ENCODE assay signal across 10 cellular contexts in the genomic region with DNA sequence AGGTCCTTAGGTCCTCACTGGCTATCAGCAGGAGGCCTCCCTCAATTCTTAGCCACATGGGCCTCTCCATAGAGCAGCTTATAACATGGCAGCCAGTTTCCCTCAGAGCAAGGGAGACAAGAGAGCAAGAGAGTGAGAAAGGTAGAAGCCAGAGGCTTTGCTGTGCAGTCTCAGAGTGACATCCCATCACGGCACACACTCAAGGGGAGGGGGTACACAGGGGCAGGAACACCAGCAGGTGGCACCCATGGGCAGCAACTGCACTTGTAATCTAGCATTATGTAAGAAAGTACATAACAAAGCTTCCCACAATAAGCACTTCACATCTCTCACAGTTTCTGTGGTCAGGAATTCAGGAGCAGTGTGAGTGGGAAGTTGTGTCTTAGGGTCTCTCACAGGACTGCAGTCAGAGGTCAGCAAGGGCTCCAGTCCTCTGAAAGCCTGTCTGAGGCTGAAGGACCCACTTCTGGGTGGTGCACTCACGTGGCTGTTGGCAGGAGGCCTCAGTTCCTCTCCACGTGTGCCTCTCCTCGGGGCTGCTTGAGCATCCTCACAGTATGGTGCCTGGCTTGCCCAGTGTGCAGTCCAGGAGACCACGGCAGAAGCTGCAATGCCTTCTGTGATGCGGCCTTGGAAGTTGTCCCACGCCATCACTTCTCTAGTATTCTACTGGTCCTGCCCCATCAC.
DNase-seq lines count a peak whose midpoint lies in the region; ATAC-seq, FAIRE-seq and TF ChIP-seq lines count a peak whose summit lies in the region.
"Had no signal": no experiment of that assay in that cellular context is flagged by ENCODE, and none has a peak within 500 bp of the region (broad histone marks: within the 10 kb centered on the region; RNA-seq: fewer than 3 reads in every experiment).

No MANE protein-coding gene starts in this region.

- H3K9ac ChIP-seq in KMS-11: no peak overlapping the region
- no peak overlapping the region for H3K9ac ChIP-seq in GM12878 (ENCODE audit: control insufficient read depth, insufficient read depth, low read length)

- no peak for FAIRE-seq in GM12878 (lab: Jason Lieb, UNC)

- WGBS in GM12878 (ENCODE audit: insufficient coverage, insufficient replicate concordance, low lambda C conversion rate, missing lambda C conversion rate): 37% methylated on average over 7 of the region's 7 CpGs

- H4K20me1 ChIP-seq in KMS-11 (ENCODE audit: insufficient read depth) (no peaks in the 10 kb centered on the region), GM12878 (ENCODE audit: control insufficient read depth, insufficient read depth) (no peaks in the 10 kb centered on the region), osteoblast (ENCODE audit: insufficient read depth, low read length) (no peaks in the 10 kb centered on the region)

- TF ChIP-seq CTCF in KMS-11 (conservative IDR thresholded peaks at IDR 0.05; ENCODE audit: low read depth, low read length): no peak
- peak; percentile 16 to 35 (median 19); a peak in 3 of 6 replicates for TF ChIP-seq CTCF in GM12878 (IDR thresholded peaks at IDR 0.05 in 2 of 3, conservative IDR thresholded peaks at IDR 0.05 in 1 of 3; ENCODE audit: control insufficient read depth in 2 of 3, extremely low read depth in 1 of 3, insufficient read depth in 1 of 3, low read depth in 3 of 3, low read length in 3 of 3)
- peak; percentile 22 for TF ChIP-seq CTCF in osteoblast (IDR thresholded peaks at IDR 0.05; ENCODE audit: extremely low read depth, low read depth, low read length)

- CTCF ChIA-PET in GM12878 (lab: Yijun Ruan, JAX): interaction anchor here (0.9 to 2.5 kb wide), 5 partner anchors 11 to 526 kb away, joined by 3 to 13 read pairs (median 4); no protein-coding TSS in a partner anchor

- POLR2A ChIA-PET in GM12878 (lab: Charles Lee): no interaction called here

- TF ChIP-seq POLR2A in GM12878 (IDR thresholded peaks at IDR 0.05; ENCODE audit: low read depth, low read length): no peak

- H3K4me1 ChIP-seq in KMS-11 (ENCODE audit: low read depth, poor library complexity, severe bottlenecking) (no peaks in the 10 kb centered on the region), GM12878 (ENCODE audit: control insufficient read depth, insufficient read depth, low read length) (no peaks in the 10 kb centered on the region), osteoblast (ENCODE audit: insufficient read depth, low read length) (no peaks in the 10 kb centered on the region)
- H3K4me1 ChIP-seq: suprapubic skin had no signal

- intact Hi-C loops in GM12878 (cut with micrococcal nuclease; ENCODE audit: unreplicated experiment): loop anchor here (10.0 kb wide), 1 partner anchor 126 kb away; no protein-coding TSS in a partner anchor

- H3K9me3 ChIP-seq in GM12878 (replicated peaks; ENCODE audit: control insufficient read depth, insufficient read depth, low read length): peaks cover 10% of the 10 kb centered on the region; the same call in 2 of the 3 replicates
- peaks cover 6% of the 10 kb centered on the region for H3K9me3 ChIP-seq in osteoblast (ENCODE audit: low read depth, low read length)

- H2AFZ ChIP-seq in KMS-11 (ENCODE audit: low read depth) (peak overlapping the region; percentile 14; the same call in 1 of the 2 replicates), GM12878 (ENCODE audit: control insufficient read depth, low read depth, low read length) (no peak overlapping the region), osteoblast (ENCODE audit: low read length) (no peak overlapping the region)

- RAD21 ChIA-PET in GM12878 (lab: Charles Lee; ENCODE audit: unreplicated experiment): interaction anchor here (0.8 to 2.0 kb wide), 4 partner anchors 26 to 132 kb away, joined by 3 to 12 read pairs (median 6); no protein-coding TSS in a partner anchor

- H3K36me3 ChIP-seq in KMS-11 (ENCODE audit: insufficient read depth): no peaks in the 10 kb centered on the region
- no peaks in the 10 kb centered on the region for H3K36me3 ChIP-seq in GM12878 (ENCODE audit: control insufficient read depth in 2 of 2, insufficient read depth in 2 of 2, low read length in 1 of 2)
- H3K36me3 ChIP-seq in osteoblast (ENCODE audit: insufficient read depth, low read length): no peaks in the 10 kb centered on the region
- H3K36me3 ChIP-seq: suprapubic skin had no signal

- DNase-seq in SIG-M5 treated with dmso at 0.1 percent for 504 hours (lab: John Stamatoyannopoulos, UW; ENCODE audit: unreplicated experiment): peak; percentile 2
- no peak for DNase-seq in SIG-M5 (lab: John Stamatoyannopoulos, UW)
- DNase-seq in GM12878 (ENCODE audit: low read depth, low spot score): no peak
- DNase-seq in osteoblast (ENCODE audit: insufficient read length, low spot score, missing footprints): peak; percentile 36
- DNase-seq in cerebellar cortex (ENCODE audit: low spot score): no peak
- DNase-seq in midbrain (lab: John Stamatoyannopoulos, UW): no peak
- DNase-seq in stimulated activated CD4-positive, alpha-beta T cell treated with anti-CD3 and anti-CD28 coated beads, Interleukin-4, amount 100 ng/mL, for 24 hours: no peak
- DNase-seq: NCI-H2081 treated with DMSO at 0.1 percent for 48 hours had no signal

- H3K4me2 ChIP-seq in KMS-11 (no peak overlapping the region), GM12878 (ENCODE audit: control insufficient read depth, insufficient read depth) (no peak overlapping the region), osteoblast (ENCODE audit: insufficient read depth, low read length) (no peak overlapping the region)

- SMC1A ChIA-PET in GM12878 (lab: Charles Lee; ENCODE audit: uncharacterized antibody, unreplicated experiment): interaction anchor here (0.6 to 1.3 kb wide), 10 partner anchors 20 to 263 kb away, joined by 3 to 7 read pairs (median 3); no protein-coding TSS in a partner anchor

- no peak for TF ChIP-seq EP300 in GM12878 (IDR thresholded peaks at IDR 0.05; ENCODE audit: borderline replicate concordance in 1 of 2, control insufficient read depth in 1 of 2, low read depth in 2 of 2, low read length in 2 of 2)

- peak; percentile 33; the same call in 1 of the 2 replicates for TF ChIP-seq RAD21 in GM12878 (IDR thresholded peaks at IDR 0.05; ENCODE audit: insufficient read depth, low read depth, low read length)

- no peaks in the 10 kb centered on the region for H3K27me3 ChIP-seq in KMS-11 (ENCODE audit: insufficient read depth, low read depth)
- no peaks in the 10 kb centered on the region for H3K27me3 ChIP-seq in GM12878 (replicated peaks in 1 of 2; ENCODE audit: control insufficient read depth in 2 of 2, insufficient read depth in 2 of 2, low read length in 1 of 2)
- peaks cover 3% of the 10 kb centered on the region for H3K27me3 ChIP-seq in osteoblast (ENCODE audit: insufficient read depth, low read length)
- H3K27me3 ChIP-seq: suprapubic skin had no signal

- BruUV-seq in GM12878 (replicated peaks; lab: Mats Ljungman, UMichigan): no TSS peak

- no peaks in the 10 kb centered on the region for H3K79me2 ChIP-seq in KMS-11 (ENCODE audit: insufficient read depth, low read depth)
- H3K79me2 ChIP-seq in GM12878 (ENCODE audit: control insufficient read depth, insufficient read depth, low read length): no peaks in the 10 kb centered on the region
- H3K79me2 ChIP-seq in osteoblast (ENCODE audit: insufficient read depth, low read length): no peaks in the 10 kb centered on the region

- H3K4me3 ChIP-seq in KMS-11 (IDR thresholded peaks at IDR 0.05; ENCODE audit: insufficient read depth, low read depth, low read length): no peak overlapping the region
- no peak overlapping the region for H3K4me3 ChIP-seq in GM12878
- H3K4me3 ChIP-seq in osteoblast (ENCODE audit: insufficient read depth, low read length): no peak overlapping the region
- H3K4me3 ChIP-seq: suprapubic skin had no signal

- H3K27ac ChIP-seq in KMS-11 (no peak overlapping the region), GM12878 (ENCODE audit: control insufficient read depth, insufficient read depth) (no peak overlapping the region), osteoblast (ENCODE audit: low read depth, low read length) (no peak overlapping the region)
- H3K27ac ChIP-seq: suprapubic skin had no signal

- in situ Hi-C loops in GM12878 (cut with MboI): no loop called here

- ATAC-seq in GM12878: peak; percentile 72

TF ChIP-seq in GM12878, 131 proteins besides CTCF, POLR2A, EP300 and RAD21:
- TF ChIP-seq SMAD1 (IDR thresholded peaks at IDR 0.05; ENCODE audit: low read depth, partially characterized antibody) (no peak), FOS (IDR thresholded peaks at IDR 0.05; ENCODE audit: borderline replicate concordance, extremely low read depth, insufficient read length) (no peak), SMC3 (IDR thresholded peaks at IDR 0.05; ENCODE audit: borderline replicate concordance, low read length) (peak; percentile 38; the same call in 1 of the 2 replicates)
- TF ChIP-seq, protein P1, sequence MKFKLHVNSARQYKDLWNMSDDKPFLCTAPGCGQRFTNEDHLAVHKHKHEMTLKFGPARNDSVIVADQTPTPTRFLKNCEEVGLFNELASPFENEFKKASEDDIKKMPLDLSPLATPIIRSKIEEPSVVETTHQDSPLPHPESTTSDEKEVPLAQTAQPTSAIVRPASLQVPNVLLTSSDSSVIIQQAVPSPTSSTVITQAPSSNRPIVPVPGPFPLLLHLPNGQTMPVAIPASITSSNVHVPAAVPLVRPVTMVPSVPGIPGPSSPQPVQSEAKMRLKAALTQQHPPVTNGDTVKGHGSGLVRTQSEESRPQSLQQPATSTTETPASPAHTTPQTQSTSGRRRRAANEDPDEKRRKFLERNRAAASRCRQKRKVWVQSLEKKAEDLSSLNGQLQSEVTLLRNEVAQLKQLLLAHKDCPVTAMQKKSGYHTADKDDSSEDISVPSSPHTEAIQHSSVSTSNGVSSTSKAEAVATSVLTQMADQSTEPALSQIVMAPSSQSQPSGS (IDR thresholded peaks at IDR 0.05; ENCODE audit: low read length): no peak

Comparison
In these comparisons a context has a peak if more than half of its experiments do, and no peak if none do; other contexts are left out.
1. DNase-seq: peak in SIG-M5 treated with dmso at 0.1 percent for 504 hours (single experiment) and osteoblast (single experiment); none in SIG-M5 (single experiment), GM12878 (single experiment), cerebellar cortex (single experiment), midbrain (single experiment) and stimulated activated CD4-positive, alpha-beta T cell treated with anti-CD3 and anti-CD28 coated beads, Interleukin-4, amount 100 ng/mL, for 24 hours (single experiment).